8 cellular contexts compared by ENCODE assay signal in the genomic region with DNA sequence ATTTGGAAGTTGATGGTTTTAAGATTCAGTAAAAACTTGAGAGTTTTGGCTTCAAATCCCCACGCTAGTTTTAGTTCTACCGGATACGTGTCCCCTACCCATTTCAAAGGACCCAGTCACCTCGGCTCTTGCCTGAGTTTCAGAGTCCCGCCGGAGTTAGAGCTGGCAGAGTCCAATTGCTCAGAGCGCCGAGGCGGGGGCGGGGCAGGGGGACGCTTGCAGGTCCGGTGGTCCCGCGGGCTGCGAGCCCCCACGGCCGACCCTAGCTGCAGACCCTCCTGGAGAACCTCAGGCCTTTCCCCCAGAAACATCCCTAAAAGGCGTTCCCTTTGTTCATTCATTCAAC. TPM values are rescaled to one million over a fixed set of nuclear protein-coding genes. Genes with fewer than 3 reads are reported as not detected.
A peak's percentile ranks its signal among the peaks of the same experiment; 100 is the strongest.
DNase-seq lines count a peak whose midpoint lies in the region; ATAC-seq, FAIRE-seq and TF ChIP-seq lines count a peak whose summit lies in the region.

No MANE protein-coding gene starts in this region.

- TF ChIP-seq POLR2A in vagina (IDR thresholded peaks at IDR 0.05) = no peak

- ATAC-seq in HG02884 (IDR thresholded peaks at IDR 0.05; ENCODE audit: unreplicated experiment) = peak; percentile 38

- H3K9me3 ChIP-seq in cardiac muscle cell (ENCODE audit: low read depth) (no peaks in the 10 kb centered on the region), trophoblast cell (ENCODE audit: insufficient read depth, low read depth, low read length) (no peaks in the 10 kb centered on the region), vagina (no peaks in the 10 kb centered on the region)

- H3K79me1 ChIP-seq in trophoblast cell (ENCODE audit: low read length) = peaks cover 9% of the 10 kb centered on the region

- peaks cover 5% of the 10 kb centered on the region for H3K79me2 ChIP-seq in trophoblast cell (ENCODE audit: control insufficient read depth, insufficient read depth, low read length, poor library complexity)

- intact Hi-C loops in vagina (cut with DNase I) = loop anchor here (5.0 kb wide), 1 partner anchor 100 kb away; no protein-coding TSS in a partner anchor

- H4K8ac ChIP-seq in trophoblast cell (ENCODE audit: low read depth, low read length) = peak overlapping the region; percentile 68

- peak overlapping the region; percentile 50 for H3K14ac ChIP-seq in trophoblast cell (ENCODE audit: low read length)

- peak overlapping the region; percentile 94 for H2AFZ ChIP-seq in trophoblast cell (ENCODE audit: insufficient read depth, low read length, poor library complexity)

- H4K91ac ChIP-seq in trophoblast cell (ENCODE audit: low read depth, low read length) = peak overlapping the region; percentile 86

- H3K4me3 ChIP-seq in cardiac muscle cell (peak overlapping the region; percentile 60), trophoblast cell (ENCODE audit: low read depth, low read length) (peak overlapping the region; percentile 84), vagina (peak overlapping the region; percentile 67 to 87)

- peak overlapping the region; percentile 63 for H3K4me2 ChIP-seq in trophoblast cell (ENCODE audit: low read length)

- no peak overlapping the region for H3K18ac ChIP-seq in trophoblast cell (ENCODE audit: low read length)

- peak overlapping the region; percentile 59 for H3K9ac ChIP-seq in trophoblast cell (ENCODE audit: low read length)

- H3K36me3 ChIP-seq in cardiac muscle cell (no peaks in the 10 kb centered on the region), trophoblast cell (ENCODE audit: control insufficient read depth in 1 of 2, insufficient read depth in 2 of 2, low read length in 2 of 2) (peaks cover 3% of the 10 kb centered on the region in 2 experiments), vagina (peaks cover 0 to 4% of the 10 kb centered on the region in 2 donors)

- peak overlapping the region; percentile 94 for H3K27ac ChIP-seq in cardiac muscle cell
- peak overlapping the region; percentile 55 for H3K27ac ChIP-seq in trophoblast cell (ENCODE audit: low read depth, low read length)
- peak overlapping the region; percentile 98 for H3K27ac ChIP-seq in vagina

- H2BK120ac ChIP-seq in trophoblast cell (ENCODE audit: insufficient read depth, low read length, poor library complexity) = peak overlapping the region; percentile 61

- H3K27me3 ChIP-seq in cardiac muscle cell (no peaks in the 10 kb centered on the region), trophoblast cell (ENCODE audit: insufficient read depth, low read length) (no peaks in the 10 kb centered on the region), vagina (no peaks in the 10 kb centered on the region)

- H3K4me1 ChIP-seq in cardiac muscle cell (ENCODE audit: low read depth) = peaks cover 20% of the 10 kb centered on the region
- peaks cover 0 to under 1% of the 10 kb centered on the region in 2 experiments for H3K4me1 ChIP-seq in trophoblast cell (ENCODE audit: control insufficient read depth in 1 of 2, insufficient read depth in 2 of 2, low read length in 2 of 2)
- H3K4me1 ChIP-seq in vagina = peaks cover 24% of the 10 kb centered on the region

- peak overlapping the region; percentile 76 for H2BK5ac ChIP-seq in trophoblast cell (ENCODE audit: low read depth, low read length, poor library complexity)

- H3K4ac ChIP-seq in trophoblast cell (ENCODE audit: low read depth, low read length) = peak overlapping the region; percentile 19

- TF ChIP-seq CTCF in cardiac muscle cell (IDR thresholded peaks at IDR 0.05; ENCODE audit: low read depth, low read length) (no peak), vagina (IDR thresholded peaks at IDR 0.05) (no peak)

- no peak overlapping the region for H2AK5ac ChIP-seq in trophoblast cell (ENCODE audit: low read length)

- WGBS in trophoblast cell (ENCODE audit: extremely low coverage, insufficient coverage, insufficient read length) = no CpG with 5 or more reads among the region's 18 CpGs

- H4K12ac ChIP-seq in trophoblast cell (ENCODE audit: low read depth, low read length) = peak overlapping the region; percentile 35

- no peak for FAIRE-seq in GM18507 (lab: Jason Lieb, UNC)

- DNase-seq in GM18507 (ENCODE audit: extremely low spot score, insufficient read length, low read depth) (peak; percentile 15), NCI-H82 (lab: John Stamatoyannopoulos, UW) (peak; percentile 92), cardiac muscle cell (ENCODE audit: low read depth in 1 of 2, low spot score in 1 of 2) (peak in 1 of 2 donors; percentile 75), trophoblast cell (peak; percentile 1 to 32), vagina (ENCODE audit: extremely low spot score in 2 of 2) (no peak), NCI-H1092 treated with DMSO at 0.1 percent for 48 hours (lab: John Stamatoyannopoulos, UW) (no peak)
- DNase-seq in activated T-helper 9 cell treated with anti-CD3 and anti-CD28 coated beads, Interleukin-2, amount 50 U/mL, for 16 hours (ENCODE audit: low read depth) = peak; percentile 17

- no peak overlapping the region for H2BK12ac ChIP-seq in trophoblast cell (ENCODE audit: low read length)

- H3K23ac ChIP-seq in trophoblast cell (ENCODE audit: low read length) = no peak overlapping the region

RNA-seq across cellular contexts. Expression of gene VPS45, which starts 0.8 kb away (rescaled TPM):
- total RNA-seq in cardiac muscle cell (46.6 and 53.4 TPM in 2 replicates), vagina (32.2 TPM)
- polyA plus RNA-seq in cardiac muscle cell = 70.4 and 71.2 TPM in 2 replicates
- polyA plus RNA-seq in trophoblast cell (2013) = 20.3 and 21.5 TPM in 2 replicates

RNA-seq across cellular contexts. Expression of gene OTUD7B, which starts 56.3 kb away (rescaled TPM):
- 9.7 and 16.4 TPM in 2 replicates for total RNA-seq in cardiac muscle cell
- 3.1 and 5.1 TPM in 2 replicates for polyA plus RNA-seq in cardiac muscle cell
- polyA plus RNA-seq in trophoblast cell (2013) = 6.6 and 6.7 TPM in 2 replicates
- total RNA-seq in vagina = 14.5 TPM

Comparison
In these comparisons a context has a peak if more than half of its experiments do, and no peak if none do; other contexts are left out.
1. DNase-seq: peak in GM18507 (single experiment), NCI-H82 (single experiment), activated T-helper 9 cell treated with anti-CD3 and anti-CD28 coated beads, Interleukin-2, amount 50 U/mL, for 16 hours (single experiment) and trophoblast cell (2 of 2); none in vagina (0 of 2) and NCI-H1092 treated with DMSO at 0.1 percent for 48 hours (single experiment).
2. Peak in every context shown above with its lines, with median percentiles within 50 percentile points of each other: H3K27ac ChIP-seq and H3K4me3 ChIP-seq.